In the genomic region with DNA sequence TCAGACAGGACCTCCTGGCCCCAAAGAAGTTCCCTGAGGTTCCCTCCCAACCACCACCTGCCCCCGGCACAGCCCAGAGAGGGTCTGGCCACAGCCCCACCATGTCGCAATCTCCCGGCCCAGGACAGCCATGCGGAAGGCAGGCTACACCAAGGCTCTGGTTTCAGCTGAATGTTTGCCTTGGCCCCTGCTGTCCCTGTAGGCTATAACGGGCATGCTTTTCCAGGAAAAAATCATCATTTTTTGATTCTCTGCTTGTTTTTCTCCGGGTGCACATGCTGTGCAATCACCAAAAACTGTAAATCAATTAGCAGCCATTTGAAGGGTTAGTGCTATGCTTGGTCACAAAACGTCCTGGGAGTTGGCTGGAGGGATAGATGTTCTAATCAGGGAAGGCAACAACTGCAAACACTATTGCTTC, we compare ENCODE assay signal across 18 cellular contexts.
A peak's percentile ranks its signal among the peaks of the same experiment; 100 is the strongest.
DNase-seq lines count a peak whose midpoint lies in the region; ATAC-seq and TF ChIP-seq lines count a peak whose summit lies in the region.
"Had no signal": no experiment of that assay in that cellular context is flagged by ENCODE, and none has a peak within 500 bp of the region (broad histone marks: within the 10 kb centered on the region; RNA-seq: fewer than 3 reads in every experiment).

No MANE protein-coding gene starts in this region.

- TF ChIP-seq CTCF in AG10803 (conservative IDR thresholded peaks at IDR 0.05; ENCODE audit: low read length) (no peak), ascending aorta (IDR thresholded peaks at IDR 0.05) (no peak), left lung (IDR thresholded peaks at IDR 0.05) (no peak)

- H3K27me3 ChIP-seq in ascending aorta (no peaks in the 10 kb centered on the region), left lung (peaks cover 0 to 33% of the 10 kb centered on the region in 2 donors)
- H3K27me3 ChIP-seq: right lobe of liver had no signal

- intact Hi-C loops in ascending aorta (cut with DNase I), result loop anchor here (5.0 kb wide), 1 partner anchor 42 kb away; no protein-coding TSS in a partner anchor
- intact Hi-C loops in left lung (cut with DNase I), result no loop called here

- H3K9me3 ChIP-seq in ascending aorta (no peaks in the 10 kb centered on the region), left lung (no peaks in the 10 kb centered on the region)
- H3K9me3 ChIP-seq: neutrophil, right lobe of liver, SK-N-SH had no signal

- no peak overlapping the region for H3K27ac Mint-ChIP-seq in stimulated activated effector memory CD8-positive, alpha-beta T cell treated with anti-CD3 and anti-CD28 coated beads, Interleukin-12 subunit alpha, Interleukin-12 subunit beta, amount 100 ng/mL, for 72 hours
- H3K27ac Mint-ChIP-seq in stimulated activated naive CD8-positive, alpha-beta T cell treated with anti-CD3 and anti-CD28 coated beads, Interleukin-15, amount 100 ng/mL, for 72 hours, result no peak overlapping the region
- H3K27ac Mint-ChIP-seq: CD8-positive, alpha-beta T cell had no signal

- H3K4me1 ChIP-seq in ascending aorta, result peaks cover 5 to 24% of the 10 kb centered on the region in 2 donors
- H3K4me1 ChIP-seq in left lung, result peaks cover 0 to 5% of the 10 kb centered on the region in 2 donors
- H3K4me1 ChIP-seq: right lobe of liver had no signal

- H3K36me3 ChIP-seq in ascending aorta (no peaks in the 10 kb centered on the region), left lung (no peaks in the 10 kb centered on the region)
- H3K36me3 ChIP-seq: neutrophil, right lobe of liver had no signal

- H3K4me3 ChIP-seq in AG10803 (ENCODE audit: low read length) (no peak overlapping the region), ascending aorta (peak overlapping the region in 1 of 2 donors; percentile 10), left lung (no peak overlapping the region)
- H3K4me3 ChIP-seq: right lobe of liver had no signal

- no peaks in the 10 kb centered on the region for H3K4me1 Mint-ChIP-seq in stimulated activated effector memory CD8-positive, alpha-beta T cell treated with anti-CD3 and anti-CD28 coated beads, Interleukin-12 subunit alpha, Interleukin-12 subunit beta, amount 100 ng/mL, for 72 hours
- H3K4me1 Mint-ChIP-seq in stimulated activated naive CD8-positive, alpha-beta T cell treated with anti-CD3 and anti-CD28 coated beads, Interleukin-15, amount 100 ng/mL, for 72 hours, result no peaks in the 10 kb centered on the region
- H3K4me1 Mint-ChIP-seq: memory B cell had no signal

- peak; percentile 66 for DNase-seq in AG10803 (ENCODE audit: low read depth)
- peak in 1 of 2 donors; percentile 87 for DNase-seq in ascending aorta (ENCODE audit: low spot score in 2 of 2)
- no peak for DNase-seq in left lung
- DNase-seq in stimulated activated effector memory CD8-positive, alpha-beta T cell treated with anti-CD3 and anti-CD28 coated beads, Interleukin-12 subunit alpha, Interleukin-12 subunit beta, amount 100 ng/mL, for 72 hours (ENCODE audit: low spot score in 2 of 2), result peak in 1 of 2 donors; percentile 32
- no peak for DNase-seq in activated CD4-positive, alpha-beta T cell treated with anti-CD3 and anti-CD28 coated beads for 4 hours
- no peak for DNase-seq in NAMALWA (ENCODE audit: low spot score)
- no peak for DNase-seq in stimulated activated naive CD8-positive, alpha-beta T cell treated with anti-CD3 and anti-CD28 coated beads, Interleukin-15, amount 100 ng/mL, for 72 hours
- no peak for DNase-seq in GDM1 (lab: John Stamatoyannopoulos, UW)
- DNase-seq: CD8-positive, alpha-beta T cell; NCI-H1417; NCI-H774; PC-3; right lobe of liver; SK-N-SH; T-helper 9 cell had no signal

- H3K27me3 Mint-ChIP-seq in stimulated activated naive CD8-positive, alpha-beta T cell treated with anti-CD3 and anti-CD28 coated beads, Interleukin-15, amount 100 ng/mL, for 72 hours, result peaks cover 69% of the 10 kb centered on the region

- no peaks in the 10 kb centered on the region for H3K9me3 Mint-ChIP-seq in stimulated activated effector memory CD8-positive, alpha-beta T cell treated with anti-CD3 and anti-CD28 coated beads, Interleukin-12 subunit alpha, Interleukin-12 subunit beta, amount 100 ng/mL, for 72 hours
- H3K9me3 Mint-ChIP-seq in stimulated activated naive CD8-positive, alpha-beta T cell treated with anti-CD3 and anti-CD28 coated beads, Interleukin-15, amount 100 ng/mL, for 72 hours, result no peaks in the 10 kb centered on the region
- H3K9me3 Mint-ChIP-seq: CD8-positive, alpha-beta T cell; memory B cell had no signal

- no peaks in the 10 kb centered on the region for H3K36me3 Mint-ChIP-seq in stimulated activated effector memory CD8-positive, alpha-beta T cell treated with anti-CD3 and anti-CD28 coated beads, Interleukin-12 subunit alpha, Interleukin-12 subunit beta, amount 100 ng/mL, for 72 hours
- H3K36me3 Mint-ChIP-seq: CD8-positive, alpha-beta T cell; memory B cell had no signal

- peak; percentile 22 for ATAC-seq in left lung
- ATAC-seq in stimulated activated effector memory CD8-positive, alpha-beta T cell treated with anti-CD3 and anti-CD28 coated beads, Interleukin-12 subunit alpha, Interleukin-12 subunit beta, amount 100 ng/mL, for 72 hours, result peak; percentile 46
- no peak for ATAC-seq in stimulated activated naive CD8-positive, alpha-beta T cell treated with anti-CD3 and anti-CD28 coated beads, Interleukin-15, amount 100 ng/mL, for 72 hours
- ATAC-seq: CD8-positive, alpha-beta T cell; HCT116; PC-3 had no signal

- no peak overlapping the region for H3K4me3 Mint-ChIP-seq in stimulated activated effector memory CD8-positive, alpha-beta T cell treated with anti-CD3 and anti-CD28 coated beads, Interleukin-12 subunit alpha, Interleukin-12 subunit beta, amount 100 ng/mL, for 72 hours
- H3K4me3 Mint-ChIP-seq in stimulated activated naive CD8-positive, alpha-beta T cell treated with anti-CD3 and anti-CD28 coated beads, Interleukin-15, amount 100 ng/mL, for 72 hours, result no peak overlapping the region
- H3K4me3 Mint-ChIP-seq: CD8-positive, alpha-beta T cell; memory B cell had no signal

- peak overlapping the region; percentile 60 to 67 for H3K27ac ChIP-seq in ascending aorta
- H3K27ac ChIP-seq in left lung, result no peak overlapping the region
- H3K27ac ChIP-seq: neutrophil, right lobe of liver had no signal

Comparison
In these comparisons a context has a peak if more than half of its experiments do, and no peak if none do; other contexts are left out.
1. H3K27ac ChIP-seq: peak in ascending aorta (2 of 2); none in left lung (0 of 2).